Comparison of ENCODE assay signal across 7 cellular contexts in the genomic region with DNA sequence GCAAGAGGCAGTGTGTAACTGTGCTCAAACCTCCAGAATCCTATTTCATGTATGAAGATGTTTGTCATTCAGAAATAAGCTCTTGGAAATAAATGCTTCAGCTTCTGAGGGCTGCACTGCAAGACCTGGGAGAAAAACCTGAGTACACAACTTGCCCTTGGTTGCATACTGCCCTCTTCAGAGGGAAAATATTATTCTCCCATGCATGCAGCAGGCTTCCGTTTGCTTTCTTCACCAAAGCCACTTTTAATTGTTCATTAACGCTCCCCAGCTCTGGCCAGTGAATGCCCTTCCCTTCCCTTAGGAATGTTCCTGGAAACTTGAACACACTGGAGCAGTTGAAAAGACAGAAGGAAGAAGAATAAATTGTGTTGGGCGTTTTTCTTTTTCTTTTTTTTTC. TPM values are rescaled to one million over a fixed set of nuclear protein-coding genes. Genes with fewer than 3 reads are reported as not detected.
DNase-seq lines count a peak whose midpoint lies in the region; ATAC-seq, FAIRE-seq and TF ChIP-seq lines count a peak whose summit lies in the region.

No MANE protein-coding gene starts in this region.

- peaks cover 23% of the 10 kb centered on the region for H3K4me1 ChIP-seq in HepG2 (ENCODE audit: insufficient read depth, low read length)
- peaks cover 8% of the 10 kb centered on the region for H3K4me1 ChIP-seq in ovary (ENCODE audit: insufficient read depth)

- no peak overlapping the region for H2AFZ ChIP-seq in HepG2 (ENCODE audit: low read length)

- 0% methylated on average over 3 of the region's 3 CpGs for WGBS in HepG2 (ENCODE audit: low lambda C conversion rate)
- 12 to 23% (median 14%) methylated on average over 3 of the region's 3 CpGs for WGBS in ovary, 3 donors

- H3K27ac ChIP-seq in HepG2 (ENCODE audit: extremely low read length, insufficient read depth, low read length) (no peak overlapping the region), ovary (no peak overlapping the region)

- peaks cover 0 to 42% of the 10 kb centered on the region in 2 experiments; a peak in 3 of 5 replicates for H3K27me3 ChIP-seq in HepG2 (ENCODE audit: control insufficient read depth in 1 of 2, insufficient read depth in 2 of 2, low read length in 2 of 2)
- no peaks in the 10 kb centered on the region for H3K27me3 ChIP-seq in ovary

- no peak for TF ChIP-seq POLR2A in HepG2 (IDR thresholded peaks at IDR 0.05; ENCODE audit: insufficient read depth in 1 of 2, low read depth in 2 of 2, low read length in 2 of 2)
- TF ChIP-seq POLR2A in ovary (IDR thresholded peaks at IDR 0.05) = no peak

- TF ChIP-seq EP300 in HepG2 (IDR thresholded peaks at IDR 0.05; ENCODE audit: low read depth in 2 of 2, low read length in 2 of 2) = no peak
- TF ChIP-seq EP300 in HepG2 (CRISPR knock-in tag; IDR thresholded peaks at IDR 0.05; ENCODE audit: borderline replicate concordance) = no peak
- TF ChIP-seq EP300 in ovary (IDR thresholded peaks at IDR 0.05) = no peak

- no peaks in the 10 kb centered on the region for H3K9me3 ChIP-seq in HepG2 (ENCODE audit: low read length)
- no peaks in the 10 kb centered on the region for H3K9me3 ChIP-seq in ovary

- H3K79me2 ChIP-seq in HepG2 (ENCODE audit: insufficient read depth, low read length) = no peaks in the 10 kb centered on the region

- POLR2A ChIA-PET in HepG2 (lab: Yijun Ruan, JAX) = no interaction called here

- ATAC-seq in HepG2 (peak; percentile 14; the same call in 1 of the 3 replicates), GM19463 (IDR thresholded peaks at IDR 0.05; ENCODE audit: unreplicated experiment) (no peak)

- CTCF ChIA-PET in HepG2 (lab: Yijun Ruan, JAX; ENCODE audit: low intra/inter-chr PET ratio, low total read pairs) = interaction anchor here (1.5 kb wide), 1 partner anchor 20 kb away, joined by 5 read pairs; no protein-coding TSS in a partner anchor

- H3K4me3 ChIP-seq in Jurkat, Clone E6-1 (ENCODE audit: low read length) = no peak overlapping the region
- H3K4me3 ChIP-seq in HepG2 (replicated peaks in 1 of 3; ENCODE audit: insufficient read depth in 1 of 3, low read depth in 2 of 3, low read length in 3 of 3) (no peak overlapping the region), ovary (no peak overlapping the region)

- TF ChIP-seq CTCF in HepG2 (CRISPR knock-in tag; IDR thresholded peaks at IDR 0.05) (peak; percentile 67), ovary (IDR thresholded peaks at IDR 0.05) (no peak)

- intact Hi-C loops in HepG2 (cut with micrococcal nuclease; ENCODE audit: unreplicated experiment) (loop anchor here (1.0 to 5.0 kb wide), 3 partner anchors 73 to 145 kb away; no protein-coding TSS in a partner anchor), ovary (cut with DNase I) (loop anchor here in 1 of 4 donors (10.0 kb wide), 1 partner anchor 77 kb away; a partner anchor contains a TSS)

- peak; percentile 39; the same call in 1 of the 2 replicates for TF ChIP-seq RAD21 in HepG2 (CRISPR knock-in tag; IDR thresholded peaks at IDR 0.05)

- BruUV-seq in HepG2 (replicated peaks; lab: Mats Ljungman, UMichigan) = no TSS peak

- peak; percentile 35 for DNase-seq in ELR (ENCODE audit: low read depth)
- DNase-seq in Jurkat, Clone E6-1 (ENCODE audit: low read depth, low spot score) = peak; percentile 35
- peak; percentile 31 for DNase-seq in amniotic epithelial cell (ENCODE audit: low read depth)
- peak; percentile 24 for DNase-seq in HepG2 (ENCODE audit: low spot score)
- no peak for DNase-seq in ovary
- DNase-seq in GM19240 (ENCODE audit: insufficient read length, low spot score) = no peak

- no peaks in the 10 kb centered on the region for H3K36me3 ChIP-seq in HepG2 (replicated peaks in 1 of 2; ENCODE audit: control insufficient read depth in 1 of 2, insufficient read depth in 2 of 2, low read length in 2 of 2)
- H3K36me3 ChIP-seq in ovary = no peaks in the 10 kb centered on the region

- H3K9ac ChIP-seq in HepG2 (ENCODE audit: insufficient read depth, low read depth, low read length) = no peak overlapping the region

- H3K4me2 ChIP-seq in HepG2 (ENCODE audit: low read depth, low read length) = no peak overlapping the region

- in situ Hi-C loops in HepG2 (cut with HindIII; ENCODE audit: extremely low pct_ligation_motif_present, low pct_unique_long_range_greater_than_20kb) = loop anchor here (10.0 kb wide), 1 partner anchor 103 kb away; no protein-coding TSS in a partner anchor

- FAIRE-seq in HepG2 (lab: Jason Lieb, UNC) = peak; percentile 80

- no peaks in the 10 kb centered on the region for H4K20me1 ChIP-seq in HepG2 (ENCODE audit: insufficient read depth, low read length)

TF ChIP-seq in HepG2, 621 proteins besides CTCF, POLR2A, EP300 and RAD21:
- peak; percentile 62 for TF ChIP-seq STAG1 (CRISPR knock-in tag; IDR thresholded peaks at IDR 0.05)
- TF ChIP-seq, protein P1, sequence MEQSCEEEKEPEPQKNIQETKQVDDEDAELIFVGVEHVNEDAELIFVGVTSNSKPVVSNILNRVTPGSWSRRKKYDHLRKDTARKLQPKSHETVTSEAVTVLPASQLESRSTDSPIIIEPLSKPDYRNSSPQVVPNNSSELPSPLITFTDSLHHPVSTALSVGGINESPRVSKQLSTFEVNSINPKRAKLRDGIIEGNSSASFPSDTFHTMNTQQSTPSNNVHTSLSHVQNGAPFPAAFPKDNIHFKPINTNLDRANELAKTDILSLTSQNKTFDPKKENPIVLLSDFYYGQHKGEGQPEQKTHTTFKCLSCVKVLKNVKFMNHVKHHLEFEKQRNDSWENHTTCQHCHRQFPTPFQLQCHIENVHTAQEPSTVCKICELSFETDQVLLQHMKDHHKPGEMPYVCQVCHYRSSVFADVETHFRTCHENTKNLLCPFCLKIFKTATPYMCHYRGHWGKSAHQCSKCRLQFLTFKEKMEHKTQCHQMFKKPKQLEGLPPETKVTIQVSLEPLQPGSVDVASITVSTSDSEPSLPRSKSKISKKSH (CRISPR knock-in tag; IDR thresholded peaks at IDR 0.05; ENCODE audit: borderline replicate concordance) = no peak
- TF ChIP-seq ZNF850 (CRISPR knock-in tag; conservative IDR thresholded peaks at IDR 0.05) = no peak
- TF ChIP-seq HOXD1 (CRISPR knock-in tag; IDR thresholded peaks at IDR 0.05) = no peak
- TF ChIP-seq HES4 (CRISPR knock-in tag; IDR thresholded peaks at IDR 0.05; ENCODE audit: borderline replicate concordance) = no peak
- no peak for TF ChIP-seq SIX1 (CRISPR knock-in tag; IDR thresholded peaks at IDR 0.05; ENCODE audit: borderline replicate concordance)
- TF ChIP-seq SMC3 (IDR thresholded peaks at IDR 0.05; ENCODE audit: low read length) = peak; percentile 41

RNA-seq across cellular contexts. Expression of a gene that starts 2.5 kb away (rescaled TPM):
- 2.1 TPM for polyA plus RNA-seq in Jurkat, Clone E6-1 (2012; ENCODE audit: insufficient read depth, insufficient read length)
- 1.8 and 2.3 TPM in 2 replicates for total RNA-seq in HepG2 (2016; rRNA removed; fragmentation: Illumina TruSeq; extraction: Trizol)
- total RNA-seq in HepG2 (2016; cell fraction: cytosol; rRNA removed; fragmentation: Illumina TruSeq; extraction: Trizol; ENCODE audit: low read depth) = 0.51 and 0.97 TPM in 2 replicates
- 1.1 and 2.7 TPM in 2 replicates for total RNA-seq in HepG2 (2016; cell fraction: insoluble cytoplasmic fraction; rRNA removed; fragmentation: Illumina TruSeq; extraction: Trizol)
- 1.5 and 2.5 TPM in 2 replicates for total RNA-seq in HepG2 (2016; cell fraction: membrane; rRNA removed; fragmentation: Illumina TruSeq; extraction: Trizol)
- 6.3 and 6.6 TPM in 2 replicates for total RNA-seq in HepG2 (2016; cell fraction: nucleus; rRNA removed; fragmentation: Illumina TruSeq; extraction: Trizol)
- 5.3 and 5.8 TPM in 2 replicates for polyA plus RNA-seq in HepG2 (2011; rRNA removed)
- 1.8 and 2.4 TPM in 2 replicates for polyA plus RNA-seq in HepG2 (2011; cell fraction: cytosol; rRNA removed)
- 43.6 and 56.3 TPM in 2 replicates for polyA plus RNA-seq in HepG2 (2011; cell fraction: nucleus; rRNA removed)
- 4.9 and 5.7 TPM in 2 replicates for polyA plus RNA-seq in HepG2 (2012)
- polyA plus RNA-seq in HepG2 (2016; cell fraction: cytosol; fragmentation: Illumina TruSeq; extraction: Trizol; ENCODE audit: low read depth) = 0.68 and 0.91 TPM in 2 replicates
- 2.5 and 3.9 TPM in 2 replicates for polyA plus RNA-seq in HepG2 (2016; cell fraction: insoluble cytoplasmic fraction; fragmentation: Illumina TruSeq; extraction: Trizol; ENCODE audit: low read depth)
- 1.9 and 2.8 TPM in 2 replicates for polyA plus RNA-seq in HepG2 (2016; cell fraction: membrane; fragmentation: Illumina TruSeq; extraction: Trizol; ENCODE audit: low read depth)
- 15.3 TPM in 2 replicates for polyA plus RNA-seq in HepG2 (2016; cell fraction: nucleus; fragmentation: Illumina TruSeq; extraction: Trizol; ENCODE audit: insufficient read depth, low read depth)
- polyA minus RNA-seq in HepG2 (2011; rRNA and poly(A)+ RNA removed; ENCODE audit: low replicate concordance) = 3.2 and 4.6 TPM in 2 replicates
- 1.2 and 2.5 TPM in 2 replicates for polyA minus RNA-seq in HepG2 (2011; cell fraction: cytosol; rRNA and poly(A)+ RNA removed)
- 9.1 and 12.0 TPM in 2 replicates for polyA minus RNA-seq in HepG2 (2011; cell fraction: nucleus; rRNA and poly(A)+ RNA removed)
- total RNA-seq in ovary = 10 to 100 TPM; 13.4 to 28.5 (median 25.6) TPM
- 10 to 100 TPM in 1 of 2 donors, 1 to 10 TPM in 1; 1.7 to 10.4 TPM for polyA plus RNA-seq in ovary

Comparison
In these comparisons a context has a peak if more than half of its experiments do, and no peak if none do; other contexts are left out.
1. DNase-seq: peak in ELR (single experiment), Jurkat, Clone E6-1 (single experiment), amniotic epithelial cell (single experiment) and HepG2 (single experiment); none in ovary (0 of 5) and GM19240 (single experiment).